Comparison of ENCODE assay signal across 31 cellular contexts in genomic region chr7:148505955-148506354, GRCh38.
"Had no signal": no experiment of that assay in that cellular context is flagged by ENCODE, and none has a peak within 500 bp of the region (broad histone marks: within the 10 kb centered on the region; RNA-seq: fewer than 3 reads in every experiment).

No MANE protein-coding gene starts in this region.

- H3K27ac ChIP-seq: body of pancreas, colonic mucosa, epithelial cell of prostate, esophagus squamous epithelium, left ventricle myocardium inferior, right atrium auricular region, testis, transverse colon, uterus had no signal

- H3K36me3 Mint-ChIP-seq: activated naive CD8-positive, alpha-beta T cell had no signal

- H3K36me3 ChIP-seq: colonic mucosa, esophagus squamous epithelium, left ventricle myocardium inferior, right atrium auricular region, transverse colon, uterus had no signal

- H3K4me3 ChIP-seq: body of pancreas, colonic mucosa, esophagus squamous epithelium, left ventricle myocardium inferior, lung, mucosa of descending colon, right atrium auricular region, smooth muscle cell, testis, transverse colon, uterus had no signal

- H3K4me3 Mint-ChIP-seq: activated CD4-positive, alpha-beta memory T cell treated with anti-CD3 and anti-CD28 coated beads, Interleukin-2, amount 10 ng/mL, durations not matched to agents 7 days and 5 days; activated CD4-positive, alpha-beta T cell treated with anti-CD3 and anti-CD28 coated beads, Interleukin-2, amount 10 ng/mL, durations not matched to agents 7 days and 5 days; activated naive CD8-positive, alpha-beta T cell; activated T-cell treated with anti-CD3 and anti-CD28 coated beads, Interleukin-2, amount 50 U/mL, for 4 hours; nephron progenitor cell had no signal

- DNase-seq: activated CD4-positive, alpha-beta memory T cell treated with anti-CD3 and anti-CD28 coated beads, Interleukin-2, amount 10 ng/mL, durations not matched to agents 7 days and 5 days; activated CD4-positive, alpha-beta T cell treated with anti-CD3 and anti-CD28 coated beads for 1 hour; activated CD4-positive, alpha-beta T cell treated with anti-CD3 and anti-CD28 coated beads, Interleukin-2, amount 10 ng/mL, durations not matched to agents 7 days and 5 days; activated CD8-positive, alpha-beta memory T cell treated with anti-CD3 and anti-CD28 coated beads, Interleukin-2, amount 50 U/mL, for 48 hours; activated naive CD4-positive, alpha-beta T cell treated with Interleukin-2 at 50 U/mL for 16 hours; activated T-cell treated with anti-CD3 and anti-CD28 coated beads, Interleukin-2, amount 50 U/mL, for 4 hours; anterior cingulate cortex; body of pancreas; cerebellar nuclear complex; colonic mucosa; effector CD8-positive, alpha-beta T cell; esophagus squamous epithelium; foreskin melanocyte; left ventricle myocardium inferior; mesendoderm; mucosa of descending colon; nephron progenitor cell; nucleus accumbens; stimulated activated CD4-positive, alpha-beta T cell treated with anti-CD3 and anti-CD28 coated beads, Interleukin-1b, Interleukin-23, amount 100 ng/mL, for 48 hours; stimulated activated naive CD4-positive, alpha-beta T cell treated with Interleukin-2 at 50 U/mL for 16 hours; T-helper 2 cell; testis; transverse colon; uterus had no signal

- H3K27ac Mint-ChIP-seq: activated CD4-positive, alpha-beta memory T cell treated with anti-CD3 and anti-CD28 coated beads, Interleukin-2, amount 10 ng/mL, durations not matched to agents 7 days and 5 days; activated CD4-positive, alpha-beta T cell treated with anti-CD3 and anti-CD28 coated beads, Interleukin-2, amount 10 ng/mL, durations not matched to agents 7 days and 5 days; activated naive CD8-positive, alpha-beta T cell; nephron progenitor cell had no signal

- H3K9me3 ChIP-seq: body of pancreas, colonic mucosa, esophagus squamous epithelium, left ventricle myocardium inferior, mucosa of descending colon, right atrium auricular region, testis, transverse colon, uterus had no signal

- H3K4me1 ChIP-seq: colonic mucosa, left ventricle myocardium inferior, testis, uterus had no signal

- ATAC-seq: activated T-cell treated with anti-CD3 and anti-CD28 coated beads, Interleukin-2, amount 50 U/mL, for 4 hours; body of pancreas; mucosa of descending colon had no signal

- H3K4me2 ChIP-seq: smooth muscle cell had no signal

- FAIRE-seq: endometrium, islet of Langerhans had no signal

- H3K27me3 ChIP-seq: body of pancreas, colonic mucosa, right atrium auricular region, testis, uterus had no signal

- H3K9me3 Mint-ChIP-seq: activated CD4-positive, alpha-beta memory T cell treated with anti-CD3 and anti-CD28 coated beads, Interleukin-2, amount 10 ng/mL, durations not matched to agents 7 days and 5 days; activated CD4-positive, alpha-beta T cell treated with anti-CD3 and anti-CD28 coated beads, Interleukin-2, amount 10 ng/mL, durations not matched to agents 7 days and 5 days; activated T-cell treated with anti-CD3 and anti-CD28 coated beads, Interleukin-2, amount 50 U/mL, for 4 hours; nephron progenitor cell had no signal
